Comparison of ENCODE assay signal across 9 cellular contexts in genomic region chr6:26538936-26539615, GRCh38. TPM values are rescaled to one million over a fixed set of nuclear protein-coding genes. Genes with fewer than 3 reads are reported as not detected.
DNase-seq lines count a peak whose midpoint lies in the region; ATAC-seq lines count a peak whose summit lies in the region.
"Had no signal": no experiment of that assay in that cellular context is flagged by ENCODE, and none has a peak within 500 bp of the region (broad histone marks: within the 10 kb centered on the region; RNA-seq: fewer than 3 reads in every experiment).

No MANE protein-coding gene starts in this region.

- H3K9me3 Mint-ChIP-seq in activated CD4-positive, alpha-beta T cell treated with anti-CD3 and anti-CD28 coated beads, Interleukin-2, amount 10 ng/mL, durations not matched to agents 7 days and 5 days, result no peaks in the 10 kb centered on the region

- H3K27ac ChIP-seq in adipose tissue (ENCODE audit: low read depth, low read length) (peak overlapping the region; percentile 61), thymus (ENCODE audit: low read depth) (peak overlapping the region; percentile 97)

- H3K36me3 ChIP-seq in thymus (ENCODE audit: control insufficient read depth, insufficient read depth), result peaks cover 4% of the 10 kb centered on the region

- peaks cover 59% of the 10 kb centered on the region for H3K4me1 Mint-ChIP-seq in activated CD4-positive, alpha-beta T cell treated with anti-CD3 and anti-CD28 coated beads, Interleukin-2, amount 10 ng/mL, durations not matched to agents 7 days and 5 days

- peaks cover 38% of the 10 kb centered on the region for H3K36me3 Mint-ChIP-seq in activated CD4-positive, alpha-beta T cell treated with anti-CD3 and anti-CD28 coated beads, Interleukin-2, amount 10 ng/mL, durations not matched to agents 7 days and 5 days (ENCODE audit: low read depth)

- CTCF ChIA-PET in activated CD4-positive, alpha-beta T cell treated with anti-CD3 and anti-CD28 coated beads, Interleukin-2, amount 10 ng/mL, durations not matched to agents 7 days and 5 days (lab: Charles Lee), result interaction anchor here (1.1 to 2.6 kb wide), 6 partner anchors 10 to 198 kb away, joined by 4 to 15 read pairs (median 8); no protein-coding TSS in a partner anchor

- peaks cover 16% of the 10 kb centered on the region for H3K4me1 ChIP-seq in thymus (ENCODE audit: control insufficient read depth, insufficient read depth, low read length)

- H3K4me3 ChIP-seq in thymus (ENCODE audit: low read length), result peak overlapping the region; percentile 97

- no peak for ATAC-seq in HG03139 (IDR thresholded peaks at IDR 0.05; ENCODE audit: unreplicated experiment)

- H3K4me3 Mint-ChIP-seq in activated CD4-positive, alpha-beta T cell treated with anti-CD3 and anti-CD28 coated beads, Interleukin-2, amount 10 ng/mL, durations not matched to agents 7 days and 5 days, result peak overlapping the region; percentile 85

- 71 to 78% (median 73%) methylated on average over 16 of the region's 16 CpGs for WGBS in adipose tissue, 3 donors
- WGBS in thymus, result 85% methylated on average over 16 of the region's 16 CpGs

- no peaks in the 10 kb centered on the region for H3K27me3 Mint-ChIP-seq in activated CD4-positive, alpha-beta T cell treated with anti-CD3 and anti-CD28 coated beads, Interleukin-2, amount 10 ng/mL, durations not matched to agents 7 days and 5 days

- H3K27me3 ChIP-seq in thymus (ENCODE audit: control insufficient read depth, insufficient read depth), result no peaks in the 10 kb centered on the region

- POLR2A ChIA-PET in activated CD4-positive, alpha-beta T cell treated with anti-CD3 and anti-CD28 coated beads, Interleukin-2, amount 10 ng/mL, durations not matched to agents 7 days and 5 days (lab: Charles Lee), result interaction anchor here (1.9 kb wide), 1 partner anchor 65 kb away, joined by 6 read pairs; no protein-coding TSS in a partner anchor

- peak overlapping the region; percentile 99 for H3K27ac Mint-ChIP-seq in activated CD4-positive, alpha-beta T cell treated with anti-CD3 and anti-CD28 coated beads, Interleukin-2, amount 10 ng/mL, durations not matched to agents 7 days and 5 days

- no peak for DNase-seq in activated CD4-positive, alpha-beta T cell treated with anti-CD3 and anti-CD28 coated beads, Interleukin-2, amount 10 ng/mL, durations not matched to agents 7 days and 5 days
- no peak for DNase-seq in activated CD4-positive, alpha-beta T cell treated with anti-CD3 and anti-CD28 coated beads, Interleukin-2, amount 50 U/mL, for 4 hours
- DNase-seq in left kidney (ENCODE audit: low read depth, low spot score) (peak; percentile 21), HPDE6-E6E7 (ENCODE audit: extremely low spot score) (no peak), hypothalamus (lab: John Stamatoyannopoulos, UW) (no peak)

- no peaks in the 10 kb centered on the region for H3K9me3 ChIP-seq in thymus (ENCODE audit: control insufficient read depth)

RNA-seq across cellular contexts. Expression of gene HMGN4, which starts 0.9 kb away (rescaled TPM):
- total RNA-seq in activated CD4-positive, alpha-beta T cell treated with anti-CD3 and anti-CD28 coated beads, Interleukin-2, amount 10 ng/mL, durations not matched to agents 7 days and 5 days, result 10 to 100 TPM; 85.7 to 93.0 TPM
- polyA plus RNA-seq in adipose tissue (10 to 100 TPM; 21.4 to 49.5 (median 38.5) TPM), thymus (62.1 TPM)

RNA-seq across cellular contexts. Expression of gene BTN1A1, which starts 39.0 kb away (rescaled TPM):
- total RNA-seq in activated CD4-positive, alpha-beta T cell treated with anti-CD3 and anti-CD28 coated beads, Interleukin-2, amount 10 ng/mL, durations not matched to agents 7 days and 5 days, result not detected
- polyA plus RNA-seq in adipose tissue (not detected), thymus (0.16 TPM)
- total RNA-seq: temporal lobe had no signal

RNA-seq across cellular contexts. Expression of gene ABT1, which starts 57.7 kb away (rescaled TPM):
- 10 to 100 TPM; 24.9 to 27.4 TPM for total RNA-seq in activated CD4-positive, alpha-beta T cell treated with anti-CD3 and anti-CD28 coated beads, Interleukin-2, amount 10 ng/mL, durations not matched to agents 7 days and 5 days
- polyA plus RNA-seq in adipose tissue (10 to 100 TPM in 2 of 3 donors, 1 to 10 TPM in 1; 8.1 to 16.3 (median 11.8) TPM), thymus (25.0 TPM)
